In the genomic region with DNA sequence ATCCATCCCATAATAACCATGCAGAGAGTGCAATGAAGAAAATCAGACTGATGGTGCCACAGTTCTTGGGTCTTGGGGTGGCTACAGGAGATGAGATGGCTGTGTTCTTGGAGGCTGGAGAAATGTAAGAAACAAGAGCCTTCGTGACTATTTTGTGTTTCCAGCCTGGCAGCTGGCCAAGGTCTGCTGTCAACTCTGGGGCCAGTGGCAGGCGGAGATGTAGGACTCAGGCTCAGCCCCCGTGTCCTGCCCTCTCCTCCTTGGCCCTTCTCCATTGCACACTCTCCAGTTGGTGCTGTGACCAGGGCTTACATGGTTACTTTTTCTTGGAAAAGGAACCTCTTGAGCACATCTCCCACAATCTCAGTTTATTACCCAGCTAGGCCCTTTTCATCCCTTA, we compare ENCODE assay signal across 23 cellular contexts.
"Had no signal": no experiment of that assay in that cellular context is flagged by ENCODE, and none has a peak within 500 bp of the region (broad histone marks: within the 10 kb centered on the region; RNA-seq: fewer than 3 reads in every experiment).

No MANE protein-coding gene starts in this region.

- DNase-seq: activated CD4-positive, alpha-beta memory T cell treated with anti-CD3 and anti-CD28 coated beads for 36 hours; activated CD4-positive, alpha-beta T cell treated with anti-CD3 and anti-CD28 coated beads, Interleukin-2, amount 10 ng/mL, durations not matched to agents 7 days and 5 days; activated CD4-positive, CD25-positive, alpha-beta regulatory T cell; activated gamma-delta T cell; activated naive CD4-positive, alpha-beta T cell treated with anti-CD3 and anti-CD28 coated beads for 36 hours; activated T-cell treated with anti-CD3 and anti-CD28 coated beads for 4 hours; activated T-cell treated with anti-CD3 and anti-CD28 coated beads, Interleukin-2, amount 50 U/mL, for 48 hours; amygdala; brain microvascular endothelial cell; cerebellar nuclear complex; MM.1S; NCI-H1105 treated with DMSO at 0.1 percent for 48 hours; NCI-H1436 treated with DMSO at 0.1 percent for 48 hours; NCI-H187; NCI-H2081; NCI-H524; NCI-H774; PC-3; SIG-M5; T-cell had no signal

- ATAC-seq: activated T-helper 17 cell treated with anti-CD3 and anti-CD28 coated beads, Interleukin-2, amount 50 U/mL, for 72 hours; PC-3; T-cell had no signal

- H3K36me3 ChIP-seq: brain microvascular endothelial cell had no signal

- H3K27ac ChIP-seq: brain microvascular endothelial cell, KMS-11, VCaP had no signal

- H3K27me3 ChIP-seq: brain microvascular endothelial cell had no signal
